12 cellular contexts compared by ENCODE assay signal in the genomic region with DNA sequence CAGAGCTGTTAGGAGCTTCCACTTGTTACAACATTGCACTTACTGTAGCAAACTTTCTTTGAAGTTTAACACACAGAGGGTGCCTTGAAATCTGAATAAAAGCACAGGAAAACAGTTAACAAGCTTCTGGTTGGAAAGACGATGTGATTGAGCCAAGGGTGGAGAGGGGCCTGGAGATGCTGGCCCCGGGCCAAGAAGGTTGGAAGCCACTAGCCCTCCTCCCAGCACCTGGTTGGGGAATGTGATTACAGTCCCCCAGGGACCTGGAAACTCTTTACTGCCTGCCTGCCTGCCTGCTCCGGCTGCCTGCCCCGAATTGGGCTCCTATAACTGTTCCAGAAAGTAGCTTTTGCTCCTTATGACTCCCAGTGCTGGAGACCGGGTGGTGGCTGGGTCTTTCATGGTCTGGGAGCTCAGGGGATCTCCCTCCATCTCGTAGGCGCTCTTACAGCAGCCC. TPM values are rescaled to one million over a fixed set of nuclear protein-coding genes. Genes with fewer than 3 reads are reported as not detected.
DNase-seq lines count a peak whose midpoint lies in the region; ATAC-seq, FAIRE-seq and TF ChIP-seq lines count a peak whose summit lies in the region.
"Had no signal": no experiment of that assay in that cellular context is flagged by ENCODE, and none has a peak within 500 bp of the region (broad histone marks: within the 10 kb centered on the region; RNA-seq: fewer than 3 reads in every experiment).

No MANE protein-coding gene starts in this region.

- H3K9ac ChIP-seq in OCI-LY3 (ENCODE audit: low read length): no peak overlapping the region
- H3K9ac ChIP-seq in kidney (ENCODE audit: low read length in 2 of 2): no peak overlapping the region
- H3K9ac ChIP-seq in Karpas-422 (ENCODE audit: low read length): no peak overlapping the region
- H3K9ac ChIP-seq: BLaER1 had no signal

- DNase-seq in AG20443 (ENCODE audit: low spot score) (peak; percentile 24), NCI-H1092 treated with DMSO at 0.1 percent for 48 hours (lab: John Stamatoyannopoulos, UW) (peak; percentile 83), kidney (peak; percentile 60), Karpas-422 (no peak), NCI-H1048 (lab: John Stamatoyannopoulos, UW) (no peak)
- DNase-seq: activated CD4-positive, alpha-beta T cell treated with anti-CD3 and anti-CD28 coated beads for 36 hours; activated naive CD4-positive, alpha-beta T cell treated with anti-CD3 and anti-CD28 coated beads, Interleukin-2, amount 10 ng/mL, durations not matched to agents 7 days and 5 days; dorsolateral prefrontal cortex had no signal

- H3K9me2 ChIP-seq in Karpas-422 (replicated peaks; ENCODE audit: insufficient read depth, low read length): no peaks in the 10 kb centered on the region

- intact Hi-C loops in kidney (cut with DNase I): no loop called here

- no peaks in the 10 kb centered on the region for H4K20me1 ChIP-seq in OCI-LY3 (ENCODE audit: insufficient read depth, low read length)
- no peaks in the 10 kb centered on the region for H4K20me1 ChIP-seq in Karpas-422 (ENCODE audit: insufficient read depth, low read depth, low read length)
- H4K20me1 ChIP-seq: BLaER1 had no signal

- no peak overlapping the region for H2AFZ ChIP-seq in OCI-LY3 (ENCODE audit: low read depth, low read length)
- H2AFZ ChIP-seq in Karpas-422 (ENCODE audit: low read length): no peak overlapping the region

- no peak for FAIRE-seq in kidney (lab: Jason Lieb, UNC)

- H3K27ac ChIP-seq in OCI-LY3 (ENCODE audit: low read length) (no peak overlapping the region), kidney (ENCODE audit: low read depth in 2 of 2, low read length in 2 of 2) (no peak overlapping the region), Karpas-422 (ENCODE audit: low read length) (no peak overlapping the region)
- H3K27ac ChIP-seq: BLaER1 had no signal

- H3K4me3 ChIP-seq in OCI-LY3 (ENCODE audit: low read length): no peak overlapping the region
- no peak overlapping the region for H3K4me3 ChIP-seq in kidney (ENCODE audit: low read length in 2 of 2)
- H3K4me3 ChIP-seq in Karpas-422 (ENCODE audit: low read length): no peak overlapping the region
- H3K4me3 ChIP-seq: BLaER1, dorsolateral prefrontal cortex had no signal

- peak overlapping the region; percentile 37 for H3K4me2 ChIP-seq in OCI-LY3 (ENCODE audit: low read length)
- H3K4me2 ChIP-seq in Karpas-422 (ENCODE audit: low read depth, low read length, poor library complexity, severe bottlenecking): no peak overlapping the region
- H3K4me2 ChIP-seq: BLaER1 had no signal

- H3K27me3 ChIP-seq in OCI-LY3 (ENCODE audit: low read depth, low read length) (peaks cover 20% of the 10 kb centered on the region; the same call in 1 of the 2 replicates), Karpas-422 (ENCODE audit: low read length) (no peaks in the 10 kb centered on the region)
- H3K27me3 ChIP-seq: BLaER1, dorsolateral prefrontal cortex had no signal

- no peaks in the 10 kb centered on the region for H3K4me1 ChIP-seq in OCI-LY3 (ENCODE audit: low read length)
- peaks cover 0 to 2% of the 10 kb centered on the region in 2 donors for H3K4me1 ChIP-seq in kidney (ENCODE audit: control insufficient read depth in 1 of 2, insufficient read depth in 1 of 2, low read depth in 1 of 2, low read length in 2 of 2)
- H3K4me1 ChIP-seq in Karpas-422 (ENCODE audit: low read length): no peaks in the 10 kb centered on the region

- TF ChIP-seq CTCF in OCI-LY3 (IDR thresholded peaks at IDR 0.05; ENCODE audit: low read depth, low read length) (no peak), kidney (IDR thresholded peaks at IDR 0.05; ENCODE audit: borderline replicate concordance, extremely low read depth, insufficient read depth) (no peak)

- H3K36me3 ChIP-seq in OCI-LY3 (replicated peaks; ENCODE audit: low read depth, low read length) (no peaks in the 10 kb centered on the region), kidney (ENCODE audit: control insufficient read depth in 1 of 2, insufficient read depth in 2 of 2, low read length in 2 of 2) (no peaks in the 10 kb centered on the region), Karpas-422 (ENCODE audit: insufficient read depth, low read length) (no peaks in the 10 kb centered on the region)
- H3K36me3 ChIP-seq: BLaER1 had no signal

- H3K79me2 ChIP-seq in OCI-LY3 (ENCODE audit: low read length): no peaks in the 10 kb centered on the region
- no peaks in the 10 kb centered on the region for H3K79me2 ChIP-seq in Karpas-422 (ENCODE audit: low read length)

- H3K9me3 ChIP-seq in OCI-LY3 (ENCODE audit: insufficient read depth, low read length): no peaks in the 10 kb centered on the region
- no peaks in the 10 kb centered on the region for H3K9me3 ChIP-seq in kidney (ENCODE audit: control insufficient read depth in 1 of 2, low read length in 2 of 2)
- no peaks in the 10 kb centered on the region for H3K9me3 ChIP-seq in Karpas-422 (ENCODE audit: low read length)

- ATAC-seq in HG02678 (IDR thresholded peaks at IDR 0.05; ENCODE audit: unreplicated experiment): no peak
- ATAC-seq in HG02973 (IDR thresholded peaks at IDR 0.05; ENCODE audit: unreplicated experiment): no peak
- ATAC-seq: activated CD4-positive, alpha-beta T cell treated with anti-CD3 and anti-CD28 coated beads for 36 hours had no signal

RNA-seq across cellular contexts. Expression of a gene that starts 48.0 kb away (rescaled TPM):
- total RNA-seq in kidney: 29.3 TPM
- 2.3 TPM for polyA plus RNA-seq in kidney (ENCODE audit: insufficient read depth, low read depth, low replicate concordance)
- 0.36 and 0.67 TPM in 2 replicates for total RNA-seq in Karpas-422 (2014; rRNA removed; shearing (Covaris generic); ENCODE audit: low replicate concordance)

Comparison
In these comparisons a context has a peak if more than half of its experiments do, and no peak if none do; other contexts are left out.
1. DNase-seq: peak in AG20443 (single experiment), NCI-H1092 treated with DMSO at 0.1 percent for 48 hours (single experiment) and kidney (single experiment); none in Karpas-422 (single experiment) and NCI-H1048 (single experiment).
2. RNA of a gene that starts 48.0 kb away (total RNA-seq): 29.3 TPM in kidney (single experiment); 0.36 to 0.67 TPM in Karpas-422; every median in the first group is over 10 times any median in the second.